17 cellular contexts compared by ENCODE assay signal in the genomic region with DNA sequence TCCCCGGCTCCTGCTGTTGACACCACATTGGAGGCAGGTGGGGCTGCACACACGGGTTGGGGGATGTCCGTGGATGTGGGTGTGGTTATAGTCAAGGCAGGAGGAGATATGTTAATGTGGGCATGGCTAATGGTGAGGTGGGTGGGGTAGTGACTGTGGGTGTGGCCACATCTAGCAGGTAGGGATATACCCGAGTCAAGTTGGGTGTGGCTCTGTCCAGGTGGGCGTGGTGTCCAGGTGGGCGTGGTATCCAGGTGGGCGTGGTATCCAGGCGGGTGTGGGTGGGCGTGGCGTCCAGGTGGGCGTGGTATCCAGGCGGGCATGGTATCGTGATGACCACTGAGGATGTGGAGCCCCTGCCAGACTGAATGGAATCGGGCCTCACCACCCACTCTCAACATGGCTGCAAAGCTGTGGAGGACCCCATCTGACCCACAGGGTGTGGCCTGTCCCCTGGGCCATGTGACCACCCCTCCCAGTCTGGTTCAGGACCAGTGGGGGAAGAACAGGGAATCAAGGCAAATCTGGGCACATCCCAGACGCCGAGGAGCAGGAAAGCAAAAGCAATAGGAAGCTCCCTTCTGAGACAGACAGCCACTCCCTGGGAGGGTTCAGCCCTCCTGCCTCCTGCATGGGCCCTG. TPM values are rescaled to one million over a fixed set of nuclear protein-coding genes. Genes with fewer than 3 reads are reported as not detected.
A peak's percentile ranks its signal among the peaks of the same experiment; 100 is the strongest.
DNase-seq lines count a peak whose midpoint lies in the region; ATAC-seq, FAIRE-seq and TF ChIP-seq lines count a peak whose summit lies in the region.
"Had no signal": no experiment of that assay in that cellular context is flagged by ENCODE, and none has a peak within 500 bp of the region (broad histone marks: within the 10 kb centered on the region; RNA-seq: fewer than 3 reads in every experiment).

No MANE protein-coding gene starts in this region.

- FAIRE-seq in HTR-8/SVneo (lab: Jason Lieb, UNC), result peak; percentile 51

- peak overlapping the region; percentile 71 for H3K14ac ChIP-seq in neuronal stem cell (ENCODE audit: low read length)

- peak overlapping the region; percentile 60 for H3K23ac ChIP-seq in neuronal stem cell (ENCODE audit: low read depth, low read length, poor library complexity)

- intact Hi-C loops in activated CD4-positive, alpha-beta T cell treated with anti-CD3 and anti-CD28 coated beads for 36 hours (cut with DNase I, micrococcal nuclease), result no loop called here

- H3K27ac Mint-ChIP-seq in activated CD4-positive, alpha-beta T cell treated with anti-CD3 and anti-CD28 coated beads for 36 hours, result no peak overlapping the region
- no peak overlapping the region for H3K27ac Mint-ChIP-seq in activated T-cell treated with anti-CD3 and anti-CD28 coated beads, Interleukin-2, amount 50 U/mL, for 72 hours
- H3K27ac Mint-ChIP-seq: HFFc6 had no signal

- TF ChIP-seq CTCF in gastroesophageal sphincter (IDR thresholded peaks at IDR 0.05), result no peak

- H2BK120ac ChIP-seq in neuronal stem cell (ENCODE audit: low read depth, low read length), result no peak overlapping the region

- H3K27ac ChIP-seq in neuronal stem cell (replicated peaks; ENCODE audit: low read length) (no peak overlapping the region), gastroesophageal sphincter (no peak overlapping the region)

- no peak overlapping the region for H4K8ac ChIP-seq in neuronal stem cell (ENCODE audit: low read depth, low read length)

- no peak overlapping the region for H2BK12ac ChIP-seq in neuronal stem cell (ENCODE audit: low read length)

- H3K4me1 ChIP-seq in neuronal stem cell (ENCODE audit: control insufficient read depth in 2 of 2, insufficient read depth in 1 of 2, low read depth in 1 of 2, low read length in 2 of 2), result no peaks in the 10 kb centered on the region
- H3K4me1 ChIP-seq in gastroesophageal sphincter, result no peaks in the 10 kb centered on the region

- H3K9me3 Mint-ChIP-seq in activated CD4-positive, alpha-beta T cell treated with anti-CD3 and anti-CD28 coated beads for 36 hours (ENCODE audit: low read depth), result no peaks in the 10 kb centered on the region
- no peaks in the 10 kb centered on the region for H3K9me3 Mint-ChIP-seq in activated T-cell treated with anti-CD3 and anti-CD28 coated beads, Interleukin-2, amount 50 U/mL, for 72 hours
- H3K9me3 Mint-ChIP-seq: brain, HFFc6, neural crest cell had no signal

- H3K27me3 Mint-ChIP-seq in activated CD4-positive, alpha-beta T cell treated with anti-CD3 and anti-CD28 coated beads for 36 hours, result no peaks in the 10 kb centered on the region
- no peaks in the 10 kb centered on the region for H3K27me3 Mint-ChIP-seq in activated T-cell treated with anti-CD3 and anti-CD28 coated beads, Interleukin-2, amount 50 U/mL, for 72 hours (ENCODE audit: low read depth)
- H3K27me3 Mint-ChIP-seq: brain had no signal

- ATAC-seq in activated CD4-positive, alpha-beta T cell treated with anti-CD3 and anti-CD28 coated beads for 36 hours, result peak; percentile 39
- ATAC-seq in activated T-cell treated with anti-CD3 and anti-CD28 coated beads, Interleukin-2, amount 50 U/mL, for 72 hours (replicated peaks in 1 of 2), result no peak
- no peak for ATAC-seq in gastroesophageal sphincter
- ATAC-seq: Right ventricle myocardium inferior had no signal

- H3K79me1 ChIP-seq in neuronal stem cell (ENCODE audit: low read depth, low read length), result no peaks in the 10 kb centered on the region

- H2BK15ac ChIP-seq in neuronal stem cell (ENCODE audit: low read length), result no peak overlapping the region

- H2AK5ac ChIP-seq in neuronal stem cell (ENCODE audit: low read depth, low read length), result no peak overlapping the region

- no peak for TF ChIP-seq POLR2A in gastroesophageal sphincter (IDR thresholded peaks at IDR 0.05)

- H3K9me3 ChIP-seq in neuronal stem cell (replicated peaks in 1 of 2; ENCODE audit: control insufficient read depth in 2 of 2, insufficient read depth in 1 of 2, low read depth in 1 of 2, low read length in 2 of 2) (no peaks in the 10 kb centered on the region), gastroesophageal sphincter (no peaks in the 10 kb centered on the region)

- H2BK5ac ChIP-seq in neuronal stem cell (ENCODE audit: low read length), result no peak overlapping the region

- no peak overlapping the region for H3K4me2 ChIP-seq in neuronal stem cell (ENCODE audit: insufficient read depth, low read length, poor library complexity, severe bottlenecking)

- POLR2A ChIA-PET in activated CD4-positive, alpha-beta T cell treated with anti-CD3 and anti-CD28 coated beads for 36 hours (lab: Charles Lee), result no interaction called here

- CTCF ChIA-PET in activated CD4-positive, alpha-beta T cell treated with anti-CD3 and anti-CD28 coated beads for 36 hours (lab: Charles Lee), result no interaction called here

- no peak overlapping the region for H3K18ac ChIP-seq in neuronal stem cell (ENCODE audit: low read length)

- H3K4me1 Mint-ChIP-seq in activated CD4-positive, alpha-beta T cell treated with anti-CD3 and anti-CD28 coated beads for 36 hours, result no peaks in the 10 kb centered on the region
- H3K4me1 Mint-ChIP-seq in activated T-cell treated with anti-CD3 and anti-CD28 coated beads, Interleukin-2, amount 50 U/mL, for 72 hours (ENCODE audit: low read depth), result no peaks in the 10 kb centered on the region
- H3K4me1 Mint-ChIP-seq: brain, neural crest cell had no signal

- H3K4me3 Mint-ChIP-seq in activated CD4-positive, alpha-beta T cell treated with anti-CD3 and anti-CD28 coated beads for 36 hours, result no peak overlapping the region
- H3K4me3 Mint-ChIP-seq in activated T-cell treated with anti-CD3 and anti-CD28 coated beads, Interleukin-2, amount 50 U/mL, for 72 hours, result no peak overlapping the region
- H3K4me3 Mint-ChIP-seq: brain, HFFc6, neural crest cell had no signal

- H3K27me3 ChIP-seq in neuronal stem cell (ENCODE audit: control insufficient read depth in 3 of 3, insufficient read depth in 3 of 3, low read depth in 1 of 3, low read length in 3 of 3), result no peaks in the 10 kb centered on the region
- H3K27me3 ChIP-seq in gastroesophageal sphincter, result no peaks in the 10 kb centered on the region

- no peak overlapping the region for H3K4ac ChIP-seq in neuronal stem cell (ENCODE audit: low read length)

- no peak for DNase-seq in activated CD4-positive, alpha-beta T cell treated with anti-CD3 and anti-CD28 coated beads for 36 hours
- DNase-seq in activated CD4-positive, alpha-beta T cell treated with anti-CD3 and anti-CD28 coated beads for 4 hours, result no peak
- DNase-seq in HTR-8/SVneo (ENCODE audit: insufficient read length, low spot score) (no peak), SW480 (ENCODE audit: low spot score) (peak; percentile 60), neuronal stem cell (ENCODE audit: low spot score) (no peak), NCI-H128 (lab: John Stamatoyannopoulos, UW; ENCODE audit: unreplicated experiment) (no peak)
- DNase-seq in activated T-cell treated with anti-CD3 and anti-CD28 coated beads, Interleukin-2, amount 50 U/mL, for 72 hours, result no peak
- DNase-seq: activated naive CD4-positive, alpha-beta T cell; effector CD4-positive, alpha-beta T cell; HFFc6; NCI-H1092; NCI-H345 had no signal

- no peak overlapping the region for H3K4me3 ChIP-seq in neuronal stem cell (ENCODE audit: low read length in 2 of 2)
- H3K4me3 ChIP-seq in gastroesophageal sphincter, result no peak overlapping the region
- H3K4me3 ChIP-seq: lung had no signal

- H4K91ac ChIP-seq in neuronal stem cell (ENCODE audit: low read depth, low read length, poor library complexity), result no peak overlapping the region

- H2AFZ ChIP-seq in neuronal stem cell (ENCODE audit: low read length), result no peak overlapping the region

- peaks cover 3% of the 10 kb centered on the region for H3K36me3 Mint-ChIP-seq in activated CD4-positive, alpha-beta T cell treated with anti-CD3 and anti-CD28 coated beads for 36 hours (ENCODE audit: low read depth)
- peaks cover 0 to 2% of the 10 kb centered on the region in 2 donors for H3K36me3 Mint-ChIP-seq in activated T-cell treated with anti-CD3 and anti-CD28 coated beads, Interleukin-2, amount 50 U/mL, for 72 hours (ENCODE audit: insufficient read depth in 2 of 2)

- WGBS in neuronal stem cell (ENCODE audit: extremely low coverage in 2 of 2, insufficient read length in 2 of 2, insufficient replicate concordance in 1 of 2), 2 donors, result no CpG with 5 or more reads among the region's 16 CpGs
- 51 to 79% methylated on average over 2 to 7 of the region's 16 CpGs for WGBS in gastroesophageal sphincter (ENCODE audit: low coverage in 1 of 2), 2 donors

- no peak for TF ChIP-seq EP300 in gastroesophageal sphincter (IDR thresholded peaks at IDR 0.05)

- no peak overlapping the region for H3K9ac ChIP-seq in neuronal stem cell (ENCODE audit: low read depth, low read length, poor library complexity)

- H3K36me3 ChIP-seq in neuronal stem cell (replicated peaks in 1 of 2; ENCODE audit: control insufficient read depth in 2 of 2, insufficient read depth in 2 of 2, low read length in 2 of 2), result peaks cover 0 to 3% of the 10 kb centered on the region in 2 donors
- peaks cover 0 to 95% of the 10 kb centered on the region in 2 donors for H3K36me3 ChIP-seq in gastroesophageal sphincter

RNA-seq across cellular contexts. Expression of gene MAN2B2, which starts 21.0 kb away (rescaled TPM):
- total RNA-seq in activated CD4-positive, alpha-beta T cell treated with anti-CD3 and anti-CD28 coated beads for 36 hours, result 10 to 100 TPM; 13.0 to 14.6 TPM
- 3.9 TPM for polyA plus RNA-seq in neuronal stem cell (2013, experiment 1 of 2)
- polyA plus RNA-seq in neuronal stem cell (2013, experiment 2 of 2), result 4.0 TPM
- 10 to 100 TPM; 11.9 to 21.9 TPM for total RNA-seq in activated T-cell treated with anti-CD3 and anti-CD28 coated beads, Interleukin-2, amount 50 U/mL, for 72 hours
- total RNA-seq in gastroesophageal sphincter, result 10 to 100 TPM; 20.3 to 39.3 (median 34.3) TPM

RNA-seq across cellular contexts. Expression of gene MRFAP1, which starts 44.5 kb away (rescaled TPM):
- total RNA-seq in activated CD4-positive, alpha-beta T cell treated with anti-CD3 and anti-CD28 coated beads for 36 hours, result 100 to 1,000 TPM in 1 of 2 experiments, 10 to 100 TPM in 1; 66.8 to 122 TPM
- polyA plus RNA-seq in neuronal stem cell (2013, experiment 1 of 2), result 198 TPM
- polyA plus RNA-seq in neuronal stem cell (2013, experiment 2 of 2), result 203 TPM
- 100 to 1,000 TPM; 148 to 153 TPM for total RNA-seq in activated T-cell treated with anti-CD3 and anti-CD28 coated beads, Interleukin-2, amount 50 U/mL, for 72 hours
- 100 to 1,000 TPM; 202 to 358 (median 277) TPM for total RNA-seq in gastroesophageal sphincter
